In genomic region chr2:201137505-201138400, GRCh38 we compare ENCODE assay signal across 22 cellular contexts. TPM values are rescaled to one million over a fixed set of nuclear protein-coding genes. Genes with fewer than 3 reads are reported as not detected.
DNase-seq lines count a peak whose midpoint lies in the region; ATAC-seq and TF ChIP-seq lines count a peak whose summit lies in the region.
"Had no signal": no experiment of that assay in that cellular context is flagged by ENCODE, and none has a peak within 500 bp of the region (broad histone marks: within the 10 kb centered on the region; RNA-seq: fewer than 3 reads in every experiment).

No MANE protein-coding gene starts in this region.

- H3K79me2 ChIP-seq in OCI-LY3 (ENCODE audit: low read length): peaks cover 100% of the 10 kb centered on the region

- H3K4me2 ChIP-seq in OCI-LY3 (ENCODE audit: low read length): peak overlapping the region; percentile 59

- peak overlapping the region; percentile 70 for H3K27ac Mint-ChIP-seq in activated CD4-positive, alpha-beta T cell treated with anti-CD3 and anti-CD28 coated beads, Interleukin-2, amount 10 ng/mL, durations not matched to agents 24 days and 14 days
- peak overlapping the region in 4 of 6 donors; percentile 31 to 78 (median 66) for H3K27ac Mint-ChIP-seq in immature natural killer cell

- no peak overlapping the region for H3K4me3 Mint-ChIP-seq in activated CD4-positive, alpha-beta T cell treated with anti-CD3 and anti-CD28 coated beads, Interleukin-2, amount 10 ng/mL, durations not matched to agents 24 days and 14 days
- no peak overlapping the region for H3K4me3 Mint-ChIP-seq in immature natural killer cell
- H3K4me3 Mint-ChIP-seq: activated CD8-positive, alpha-beta memory T cell treated with anti-CD3 and anti-CD28 coated beads, Interleukin-2, amount 10 ng/mL, durations not matched to agents 7 days and 5 days; B cell; H9 had no signal

- H2AFZ ChIP-seq in OCI-LY3 (ENCODE audit: low read depth, low read length): no peak overlapping the region

- no peak for TF ChIP-seq CTCF in OCI-LY3 (IDR thresholded peaks at IDR 0.05; ENCODE audit: low read depth, low read length)

- ATAC-seq in sciatic nerve: peak; percentile 41
- no peak for ATAC-seq in GM18861 (IDR thresholded peaks at IDR 0.05; ENCODE audit: unreplicated experiment)
- ATAC-seq: activated CD8-positive, alpha-beta memory T cell treated with anti-CD3 and anti-CD28 coated beads, Interleukin-2, amount 10 ng/mL, durations not matched to agents 7 days and 5 days had no signal

- H3K27me3 Mint-ChIP-seq in activated CD4-positive, alpha-beta T cell treated with anti-CD3 and anti-CD28 coated beads, Interleukin-2, amount 10 ng/mL, durations not matched to agents 24 days and 14 days: no peaks in the 10 kb centered on the region
- H3K27me3 Mint-ChIP-seq in immature natural killer cell (ENCODE audit: low read depth in 3 of 3): peaks cover 0 to 1% (median 0%) of the 10 kb centered on the region in 3 donors
- H3K27me3 Mint-ChIP-seq: activated CD8-positive, alpha-beta memory T cell treated with anti-CD3 and anti-CD28 coated beads, Interleukin-2, amount 10 ng/mL, durations not matched to agents 7 days and 5 days; B cell had no signal

- intact Hi-C loops in activated CD4-positive, alpha-beta T cell treated with anti-CD3 and anti-CD28 coated beads, Interleukin-2, amount 10 ng/mL, durations not matched to agents 24 days and 14 days (cut with micrococcal nuclease): no loop called here
- intact Hi-C loops in sciatic nerve (cut with DNase I): no loop called here

- H3K9ac ChIP-seq in OCI-LY3 (ENCODE audit: low read length): no peak overlapping the region

- peaks cover 70% of the 10 kb centered on the region for H3K36me3 ChIP-seq in OCI-LY3 (replicated peaks; ENCODE audit: low read depth, low read length)
- H3K36me3 ChIP-seq: uterus had no signal

- H3K9me3 Mint-ChIP-seq in activated CD4-positive, alpha-beta T cell treated with anti-CD3 and anti-CD28 coated beads, Interleukin-2, amount 10 ng/mL, durations not matched to agents 24 days and 14 days: no peaks in the 10 kb centered on the region
- H3K9me3 Mint-ChIP-seq in immature natural killer cell: no peaks in the 10 kb centered on the region
- H3K9me3 Mint-ChIP-seq: H9 had no signal

- H3K4me3 ChIP-seq in OCI-LY3 (ENCODE audit: low read length): peak overlapping the region; percentile 57; the same call in 1 of the 2 replicates
- H3K4me3 ChIP-seq: esophagus squamous epithelium, pancreas, uterus had no signal

- no peak for DNase-seq in activated CD4-positive, alpha-beta T cell treated with anti-CD3 and anti-CD28 coated beads, Interleukin-2, amount 10 ng/mL, durations not matched to agents 24 days and 14 days
- DNase-seq in activated CD4-positive, alpha-beta T cell treated with anti-CD3 and anti-CD28 coated beads for 1 hour: no peak
- DNase-seq in immature natural killer cell (no peak), sciatic nerve (ENCODE audit: low spot score) (no peak), NCI-H446 treated with DMSO at 0.1 percent for 48 hours (lab: John Stamatoyannopoulos, UW) (no peak), retina (no peak)
- DNase-seq: 8988T; activated CD8-positive, alpha-beta memory T cell treated with anti-CD3 and anti-CD28 coated beads, Interleukin-2, amount 10 ng/mL, durations not matched to agents 7 days and 5 days; activated effector memory CD4-positive, alpha-beta T cell treated with anti-CD3 and anti-CD28 coated beads, Interleukin-2, amount 50 U/mL, for 16 hours; Calu3; central memory CD4-positive, alpha-beta T cell; effector CD4-positive, alpha-beta T cell; esophagus squamous epithelium; H9; NCI-H1417; NCI-H2171; T-helper 2 cell; uterus had no signal

- peaks cover 79% of the 10 kb centered on the region for H4K20me1 ChIP-seq in OCI-LY3 (ENCODE audit: insufficient read depth, low read length)

- no peaks in the 10 kb centered on the region for H3K27me3 ChIP-seq in OCI-LY3 (ENCODE audit: low read depth, low read length)
- H3K27me3 ChIP-seq: esophagus squamous epithelium, pancreas, uterus had no signal

- peaks cover 49% of the 10 kb centered on the region for H3K4me1 ChIP-seq in OCI-LY3 (ENCODE audit: low read length)
- H3K4me1 ChIP-seq: pancreas, uterus had no signal

- H3K27ac ChIP-seq in OCI-LY3 (ENCODE audit: low read length): peak overlapping the region; percentile 59
- H3K27ac ChIP-seq: pancreas, uterus had no signal

- H3K9me3 ChIP-seq in OCI-LY3 (ENCODE audit: insufficient read depth, low read length): no peaks in the 10 kb centered on the region
- H3K9me3 ChIP-seq: esophagus squamous epithelium, pancreas, uterus had no signal

- H3K36me3 Mint-ChIP-seq in activated CD4-positive, alpha-beta T cell treated with anti-CD3 and anti-CD28 coated beads, Interleukin-2, amount 10 ng/mL, durations not matched to agents 24 days and 14 days (ENCODE audit: low read depth): peaks cover 82% of the 10 kb centered on the region
- peaks cover 37 to 66% (median 47%) of the 10 kb centered on the region in 3 donors for H3K36me3 Mint-ChIP-seq in immature natural killer cell

- H3K4me1 Mint-ChIP-seq in activated CD4-positive, alpha-beta T cell treated with anti-CD3 and anti-CD28 coated beads, Interleukin-2, amount 10 ng/mL, durations not matched to agents 24 days and 14 days: peaks cover 53% of the 10 kb centered on the region
- H3K4me1 Mint-ChIP-seq in immature natural killer cell: peaks cover 29 to 53% of the 10 kb centered on the region in 2 donors

RNA-seq across cellular contexts. Expression of gene CFLAR, which starts 21.8 kb away (rescaled TPM):
- 402 and 415 TPM in 2 replicates for total RNA-seq in activated CD4-positive, alpha-beta T cell treated with anti-CD3 and anti-CD28 coated beads, Interleukin-2, amount 10 ng/mL, durations not matched to agents 24 days and 14 days
- polyA plus RNA-seq in immature natural killer cell: 100 to 1,000 TPM; 167 to 262 (median 242) TPM
- 210 TPM for total RNA-seq in sciatic nerve

RNA-seq across cellular contexts. Expression of gene CASP10, which starts 45.2 kb away (rescaled TPM):
- 12.7 and 13.1 TPM in 2 replicates for total RNA-seq in activated CD4-positive, alpha-beta T cell treated with anti-CD3 and anti-CD28 coated beads, Interleukin-2, amount 10 ng/mL, durations not matched to agents 24 days and 14 days
- polyA plus RNA-seq in immature natural killer cell: 10 to 100 TPM; 13.5 to 37.4 (median 19.8) TPM
- 14.3 TPM for total RNA-seq in sciatic nerve
